In the genomic region with DNA sequence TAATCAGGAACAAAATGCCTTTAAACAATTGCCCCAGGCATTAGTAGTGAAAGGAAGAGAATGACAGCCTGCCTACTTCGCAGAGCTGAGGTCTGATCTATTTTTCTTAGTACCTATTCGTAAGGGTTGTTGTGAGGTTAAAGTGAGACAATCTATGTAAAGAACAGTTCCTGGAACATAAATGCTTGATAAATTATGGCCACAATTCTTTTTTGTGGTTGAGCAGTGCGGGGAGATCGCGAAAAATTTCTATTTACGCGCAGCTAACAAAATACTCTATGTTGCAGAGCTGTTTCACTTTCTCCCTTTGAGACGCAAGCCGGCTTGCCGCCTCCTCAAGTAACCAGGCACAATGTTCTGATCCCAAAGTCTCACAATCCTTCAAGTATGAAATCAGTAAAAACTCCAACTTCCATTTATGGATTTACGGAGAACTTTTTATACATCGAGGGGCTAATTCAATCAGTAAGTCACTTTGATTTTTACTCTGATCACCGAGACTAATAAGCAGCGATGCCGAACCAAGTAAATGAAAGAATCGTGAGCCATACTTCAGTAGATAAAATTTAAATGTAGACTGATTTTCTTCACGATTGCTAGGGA, we compare ENCODE assay signal across 8 cellular contexts. TPM values are rescaled to one million over a fixed set of nuclear protein-coding genes. Genes with fewer than 3 reads are reported as not detected.
DNase-seq lines count a peak whose midpoint lies in the region; ATAC-seq and TF ChIP-seq lines count a peak whose summit lies in the region.

No MANE protein-coding gene starts in this region.

- H3K27me3 Mint-ChIP-seq in CD4-positive, alpha-beta T cell: peaks cover 5% of the 10 kb centered on the region
- H3K27me3 Mint-ChIP-seq in activated naive CD8-positive, alpha-beta T cell: no peaks in the 10 kb centered on the region
- H3K27me3 Mint-ChIP-seq in osteocyte (ENCODE audit: unreplicated experiment): no peaks in the 10 kb centered on the region

- H3K27ac ChIP-seq in CD4-positive, alpha-beta T cell (ENCODE audit: low read depth, low read length): peak overlapping the region; percentile 100
- H3K27ac ChIP-seq in SJCRH30 (peak overlapping the region; percentile 71), urinary bladder (ENCODE audit: low read depth) (peak overlapping the region; percentile 93)

- H3K4me3 Mint-ChIP-seq in CD4-positive, alpha-beta T cell: peak overlapping the region; percentile 94
- peak overlapping the region; percentile 99 for H3K4me3 Mint-ChIP-seq in activated naive CD8-positive, alpha-beta T cell
- H3K4me3 Mint-ChIP-seq in osteocyte (ENCODE audit: unreplicated experiment): peak overlapping the region; percentile 87

- H3K36me3 ChIP-seq in SJCRH30 (peaks cover 10% of the 10 kb centered on the region; the same call in 1 of the 2 replicates), urinary bladder (ENCODE audit: insufficient read depth) (no peaks in the 10 kb centered on the region)

- no peak for TF ChIP-seq CTCF in CD4-positive, alpha-beta T cell (IDR thresholded peaks at IDR 0.05)
- no peak for TF ChIP-seq CTCF in HFF-Myc (IDR thresholded peaks at IDR 0.05; ENCODE audit: low read depth, low read length, missing control alignments)
- no peak for TF ChIP-seq CTCF in osteocyte (IDR thresholded peaks at IDR 0.05)

- ATAC-seq in CD4-positive, alpha-beta T cell (ENCODE audit: poor library complexity): peak; percentile 15

- CTCF ChIA-PET in CD4-positive, alpha-beta T cell (lab: Charles Lee): interaction anchor here (0.7 to 2.0 kb wide), 8 partner anchors 11 to 219 kb away, joined by 3 to 9 read pairs (median 4); a partner anchor contains a TSS

- intact Hi-C loops in CD4-positive, alpha-beta T cell (cut with DNase I, micrococcal nuclease): loop anchor here (2.0 to 10.0 kb wide), 12 partner anchors 65 to 1925 kb away; a partner anchor contains a TSS

- under 1% methylated on average over 17 of the region's 17 CpGs for WGBS in urinary bladder

- H3K36me3 Mint-ChIP-seq in CD4-positive, alpha-beta T cell (ENCODE audit: low read depth): peaks cover 49% of the 10 kb centered on the region
- H3K36me3 Mint-ChIP-seq in activated naive CD8-positive, alpha-beta T cell: peaks cover 6% of the 10 kb centered on the region
- H3K36me3 Mint-ChIP-seq in osteocyte (ENCODE audit: unreplicated experiment): peaks cover 17% of the 10 kb centered on the region

- POLR2A ChIA-PET in CD4-positive, alpha-beta T cell (lab: Charles Lee): interaction anchor here (0.7 to 7.1 kb wide), 44 partner anchors 9 to 1927 kb away, joined by 3 to 212 read pairs (median 8); a partner anchor contains a TSS

- DNase-seq in CD4-positive, alpha-beta T cell: peak; percentile 16 to 57 (median 34)
- no peak for DNase-seq in HFF-Myc (ENCODE audit: extremely low read depth, low read depth)
- peak; percentile 26 to 65 for DNase-seq in SJCRH30
- DNase-seq in glomerular endothelial cell (ENCODE audit: extremely low read depth, low read depth, low spot score): peak; percentile 41
- no peak for DNase-seq in osteocyte (ENCODE audit: extremely low spot score, unreplicated experiment)
- no peak for DNase-seq in GM19240 (ENCODE audit: insufficient read length, low spot score)

- H3K27ac Mint-ChIP-seq in CD4-positive, alpha-beta T cell: peak overlapping the region; percentile 97
- peak overlapping the region; percentile 99 for H3K27ac Mint-ChIP-seq in activated naive CD8-positive, alpha-beta T cell
- H3K27ac Mint-ChIP-seq in osteocyte (ENCODE audit: unreplicated experiment): peak overlapping the region; percentile 99

- H3K4me1 Mint-ChIP-seq in CD4-positive, alpha-beta T cell (ENCODE audit: low read depth): peaks cover 36% of the 10 kb centered on the region
- H3K4me1 Mint-ChIP-seq in activated naive CD8-positive, alpha-beta T cell (ENCODE audit: low read depth): peaks cover 32% of the 10 kb centered on the region
- peaks cover 29% of the 10 kb centered on the region for H3K4me1 Mint-ChIP-seq in osteocyte (ENCODE audit: unreplicated experiment)

- H3K4me3 ChIP-seq in HFF-Myc (replicated peaks; ENCODE audit: low read depth, low read length): peak overlapping the region; percentile 91
- H3K4me3 ChIP-seq in SJCRH30: peak overlapping the region; percentile 77
- peak overlapping the region; percentile 66 for H3K4me3 ChIP-seq in urinary bladder (ENCODE audit: low read depth, low read length)

- no peaks in the 10 kb centered on the region for H3K9me3 Mint-ChIP-seq in CD4-positive, alpha-beta T cell
- H3K9me3 Mint-ChIP-seq in activated naive CD8-positive, alpha-beta T cell (ENCODE audit: low read depth): no peaks in the 10 kb centered on the region
- no peaks in the 10 kb centered on the region for H3K9me3 Mint-ChIP-seq in osteocyte (ENCODE audit: unreplicated experiment)

- H3K9me3 ChIP-seq in CD4-positive, alpha-beta T cell (ENCODE audit: control insufficient read depth, low read length): no peaks in the 10 kb centered on the region
- no peaks in the 10 kb centered on the region for H3K9me3 ChIP-seq in SJCRH30 (replicated peaks)

- H3K4me1 ChIP-seq in SJCRH30 (peaks cover 5% of the 10 kb centered on the region; the same call in 1 of the 2 replicates), urinary bladder (ENCODE audit: insufficient read depth) (peaks cover 2% of the 10 kb centered on the region)

- H3K27me3 ChIP-seq in CD4-positive, alpha-beta T cell (ENCODE audit: control insufficient read depth, insufficient read depth, low read length): no peaks in the 10 kb centered on the region
- no peaks in the 10 kb centered on the region for H3K27me3 ChIP-seq in SJCRH30

RNA-seq across cellular contexts. Expression of a gene that starts 0.8 kb away (rescaled TPM):
- 1,000 to 10,000 TPM in 1 of 2 experiments, 100 to 1,000 TPM in 1; 974 to 1,023 TPM for total RNA-seq in CD4-positive, alpha-beta T cell
- total RNA-seq in SJCRH30 (2014; rRNA removed; shearing (Covaris generic)): 51.8 and 54.8 TPM in 2 replicates
- total RNA-seq in glomerular endothelial cell (108 and 120 TPM in 2 replicates), osteocyte (157 and 160 TPM in 2 replicates), urinary bladder (224 TPM)
- polyA plus RNA-seq in urinary bladder: 147 TPM

RNA-seq across cellular contexts. Expression of a gene that starts 38.2 kb away (rescaled TPM):
- total RNA-seq in CD4-positive, alpha-beta T cell: not detected
- total RNA-seq in SJCRH30 (2014; rRNA removed; shearing (Covaris generic)): 8.3 and 10.0 TPM in 2 replicates
- 0.18 and 0.44 TPM in 2 replicates for total RNA-seq in glomerular endothelial cell
- 3.7 TPM in 2 replicates for total RNA-seq in osteocyte
- 8.6 TPM for total RNA-seq in urinary bladder
- polyA plus RNA-seq in urinary bladder: 1.3 TPM

Comparison
In these comparisons a context has a peak if more than half of its experiments do, and no peak if none do; other contexts are left out.
1. DNase-seq: peak in CD4-positive, alpha-beta T cell (10 of 10), SJCRH30 (2 of 2) and glomerular endothelial cell (single experiment); none in HFF-Myc (single experiment), osteocyte (single experiment) and GM19240 (single experiment).
2. Peak in every context shown above with its lines, with median percentiles within 50 percentile points of each other: H3K27ac ChIP-seq, H3K27ac Mint-ChIP-seq, H3K4me3 Mint-ChIP-seq and H3K4me3 ChIP-seq.